Comparison of ENCODE assay signal across 12 cellular contexts in genomic region chr1:161315841-161316674, GRCh38. TPM values are rescaled to one million over a fixed set of nuclear protein-coding genes. Genes with fewer than 3 reads are reported as not detected.
DNase-seq lines count a peak whose midpoint lies in the region; ATAC-seq and TF ChIP-seq lines count a peak whose summit lies in the region.
"Not testable (repeated sequence)": the region's sequence is repeated elsewhere in the genome, so short reads cannot be mapped to it uniquely, and the experiment has no call there.
"Had no signal": no experiment of that assay in that cellular context is flagged by ENCODE, and none has a peak within 500 bp of the region (broad histone marks: within the 10 kb centered on the region; RNA-seq: fewer than 3 reads in every experiment).

No MANE protein-coding gene starts in this region.

- POLR2A ChIA-PET in activated B cell treated with CpG ODN at 0.5 μM for 24 hours (lab: Charles Lee), result interaction anchor here (2.1 kb wide), 1 partner anchor 10 kb away, joined by 22 read pairs; no protein-coding TSS in a partner anchor

- ATAC-seq in activated B cell treated with CpG ODN at 0.5 μM for 24 hours (ENCODE audit: low read depth); activated naive CD8-positive, alpha-beta T cell treated with anti-CD3 and anti-CD28 coated beads, Interleukin-2, amount 50 U/mL, for 24 hours: not testable (repeated sequence)

- not testable (repeated sequence) for H3K36me3 ChIP-seq in DOHH2 (ENCODE audit: control insufficient read depth, low read length)

- not testable (repeated sequence) for H3K27me3 ChIP-seq in DOHH2 (ENCODE audit: control insufficient read depth, low read length)

- H3K4me3 ChIP-seq in DOHH2 (ENCODE audit: low read length), result not testable (repeated sequence)

- H4K20me1 ChIP-seq in DOHH2 (ENCODE audit: control insufficient read depth, insufficient read depth, low read depth, low read length), result not testable (repeated sequence)

- H3K4me3 Mint-ChIP-seq in activated B cell treated with CpG ODN at 0.5 μM for 24 hours (peak overlapping the region; percentile 20), mesothelial cell of epicardium (peak overlapping the region; percentile 98), type B pancreatic cell (peak overlapping the region; percentile 96)
- H3K4me3 Mint-ChIP-seq in activated naive CD8-positive, alpha-beta T cell treated with anti-CD3 and anti-CD28 coated beads, Interleukin-2, amount 50 U/mL, for 24 hours, result peak overlapping the region; percentile 97

- not testable (repeated sequence) for H3K9me3 ChIP-seq in DOHH2 (ENCODE audit: control insufficient read depth, insufficient read depth, low read length)

- not testable (repeated sequence) for H3F3A ChIP-seq in DOHH2 (ENCODE audit: control insufficient read depth, insufficient read depth)

- not testable (repeated sequence) for H3K9me2 ChIP-seq in DOHH2 (replicated peaks; ENCODE audit: control insufficient read depth, low read length)

- CTCF ChIA-PET in activated B cell treated with CpG ODN at 0.5 μM for 24 hours (lab: Charles Lee), result not testable (repeated sequence)

- not testable (repeated sequence) for H3K27me3 Mint-ChIP-seq in activated B cell treated with CpG ODN at 0.5 μM for 24 hours; activated naive CD8-positive, alpha-beta T cell treated with anti-CD3 and anti-CD28 coated beads, Interleukin-2, amount 50 U/mL, for 24 hours; mesothelial cell of epicardium (ENCODE audit: low read depth); type B pancreatic cell

- not testable (repeated sequence) for TF ChIP-seq CTCF in DOHH2 (IDR thresholded peaks at IDR 0.05; ENCODE audit: low read depth, low read length, poor library complexity, severe bottlenecking); activated B cell treated with CpG ODN at 0.5 μM for 24 hours (IDR thresholded peaks at IDR 0.05); mesothelial cell of epicardium (IDR thresholded peaks at IDR 0.05; ENCODE audit: unreplicated experiment); type B pancreatic cell (conservative IDR thresholded peaks at IDR 0.05)

- DNase-seq in NCI-H524 (lab: John Stamatoyannopoulos, UW), result peak; percentile 67 to 70
- DNase-seq in activated B cell treated with CpG ODN at 0.5 μM for 24 hours; activated naive CD8-positive, alpha-beta T cell treated with anti-CD3 and anti-CD28 coated beads, Interleukin-2, amount 50 U/mL, for 24 hours; mesothelial cell of epicardium (ENCODE audit: low spot score in 2 of 2, unreplicated experiment in 2 of 2); type B pancreatic cell (ENCODE audit: extremely low spot score, unreplicated experiment): not testable (repeated sequence)

- 0 out of 2 replicates have a peak overlapping the region, but pooled peaks have one; percentile 98 for H3K4me2 ChIP-seq in DOHH2 (ENCODE audit: low read length)

- intact Hi-C loops in activated B cell treated with CpG ODN at 0.5 μM for 24 hours (cut with micrococcal nuclease), result loop anchor here (2.0 kb wide), 1 partner anchor 51 kb away; the partner anchor contains the start of gene CFAP126

- H3K36me3 Mint-ChIP-seq in activated B cell treated with CpG ODN at 0.5 μM for 24 hours (ENCODE audit: low read depth), result peaks cover 19% of the 10 kb centered on the region
- not testable (repeated sequence) for H3K36me3 Mint-ChIP-seq in activated naive CD8-positive, alpha-beta T cell treated with anti-CD3 and anti-CD28 coated beads, Interleukin-2, amount 50 U/mL, for 24 hours (ENCODE audit: low read depth); mesothelial cell of epicardium; type B pancreatic cell

- H3K9me3 Mint-ChIP-seq in activated B cell treated with CpG ODN at 0.5 μM for 24 hours; activated naive CD8-positive, alpha-beta T cell treated with anti-CD3 and anti-CD28 coated beads, Interleukin-2, amount 50 U/mL, for 24 hours; mesothelial cell of epicardium; type B pancreatic cell: not testable (repeated sequence)

- peaks cover 21% of the 10 kb centered on the region for H3K4me1 Mint-ChIP-seq in activated B cell treated with CpG ODN at 0.5 μM for 24 hours
- peaks cover 23% of the 10 kb centered on the region for H3K4me1 Mint-ChIP-seq in activated naive CD8-positive, alpha-beta T cell treated with anti-CD3 and anti-CD28 coated beads, Interleukin-2, amount 50 U/mL, for 24 hours
- H3K4me1 Mint-ChIP-seq in mesothelial cell of epicardium, result peaks cover 16% of the 10 kb centered on the region
- peaks cover 19% of the 10 kb centered on the region for H3K4me1 Mint-ChIP-seq in type B pancreatic cell (ENCODE audit: unreplicated experiment)

- H3K27ac ChIP-seq in DOHH2 (ENCODE audit: low read depth, low read length), result not testable (repeated sequence)

- peaks cover 31% of the 10 kb centered on the region for H3K79me2 ChIP-seq in DOHH2 (ENCODE audit: control insufficient read depth, low read length)

- peaks cover 20% of the 10 kb centered on the region for H3K4me1 ChIP-seq in DOHH2 (ENCODE audit: control insufficient read depth, low read length)

- H3K27ac Mint-ChIP-seq in activated B cell treated with CpG ODN at 0.5 μM for 24 hours; activated naive CD8-positive, alpha-beta T cell treated with anti-CD3 and anti-CD28 coated beads, Interleukin-2, amount 50 U/mL, for 24 hours; mesothelial cell of epicardium: not testable (repeated sequence)
- peak overlapping the region; percentile 95 for H3K27ac Mint-ChIP-seq in type B pancreatic cell

RNA-seq across cellular contexts. Expression of gene SDHC, which starts 1.9 kb away (rescaled TPM):
- 160 and 179 TPM in 2 replicates for total RNA-seq in activated B cell treated with CpG ODN at 0.5 μM for 24 hours
- total RNA-seq in mesothelial cell of epicardium, result 141 to 147 TPM (median 145 TPM) in 3 replicates
- 206 and 235 TPM in 2 replicates for total RNA-seq in type B pancreatic cell (ENCODE audit: low replicate concordance)

RNA-seq across cellular contexts. Expression of gene MPZ, which starts 6.3 kb away (rescaled TPM):
- total RNA-seq in activated B cell treated with CpG ODN at 0.5 μM for 24 hours, result 5.8 and 6.6 TPM in 2 replicates
- total RNA-seq in mesothelial cell of epicardium, result 1.3 to 1.4 TPM (median 1.3 TPM) in 3 replicates
- total RNA-seq in type B pancreatic cell (ENCODE audit: low replicate concordance), result 0.76 and 3.6 TPM in 2 replicates

RNA-seq across cellular contexts. Expression of gene CFAP126, which starts 51.6 kb away (rescaled TPM):
- total RNA-seq in activated B cell treated with CpG ODN at 0.5 μM for 24 hours (not detected in 2 replicates), mesothelial cell of epicardium (not detected in 3 replicates), type B pancreatic cell (ENCODE audit: low replicate concordance) (0.76 and 13.5 TPM in 2 replicates)
- total RNA-seq: esophagus squamous epithelium, glomerular endothelial cell, LHCN-M2, liver, prostate gland, suprapubic skin had no signal

RNA-seq across cellular contexts. Expression of gene PCP4L1, which starts 57.5 kb away (rescaled TPM):
- total RNA-seq in activated B cell treated with CpG ODN at 0.5 μM for 24 hours, result not detected in 2 replicates
- 0.25 TPM in 1 of 3 replicates, not detected in the others for total RNA-seq in mesothelial cell of epicardium
- total RNA-seq in type B pancreatic cell (ENCODE audit: low replicate concordance), result 1.0 and 3.4 TPM in 2 replicates
- total RNA-seq: glomerular endothelial cell had no signal

Comparison
In these comparisons a context has a peak if more than half of its experiments do, and no peak if none do; other contexts are left out.
1. H3K4me3 Mint-ChIP-seq: peak in every context shown above with its lines; median percentile 98 in mesothelial cell of epicardium; 97 in activated naive CD8-positive, alpha-beta T cell treated with anti-CD3 and anti-CD28 coated beads, Interleukin-2, amount 50 U/mL, for 24 hours; 96 in type B pancreatic cell; 20 in activated B cell treated with CpG ODN at 0.5 μM for 24 hours.